1 cellular context compared by ENCODE assay signal in the genomic region with DNA sequence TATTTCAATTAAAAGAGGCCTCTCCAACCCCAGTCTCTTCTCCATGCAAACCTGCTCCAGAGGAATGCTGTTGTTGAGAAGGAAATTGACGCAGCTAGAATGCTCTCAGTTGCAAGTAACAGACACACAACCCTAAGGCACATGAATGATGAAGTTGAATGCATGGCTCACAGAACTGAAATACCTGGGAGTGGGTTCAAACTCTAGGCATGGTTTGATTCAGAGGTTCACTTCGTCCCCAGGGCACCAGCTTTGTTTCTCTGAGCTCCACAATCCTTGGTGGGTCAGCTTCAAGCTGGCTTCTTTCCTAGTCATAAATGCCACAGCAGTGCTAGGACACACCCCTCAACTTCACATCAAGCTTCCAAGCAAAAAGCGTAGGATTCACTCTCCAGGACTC.
TF ChIP-seq lines count a peak whose summit lies in the region.

No MANE protein-coding gene starts in this region.

TF ChIP-seq in K562, 482 proteins besides CTCF, POLR2A, EP300 and RAD21:
- TF ChIP-seq ZEB2 (IDR thresholded peaks at IDR 0.05) (no peak), SREBF1 (IDR thresholded peaks at IDR 0.05; ENCODE audit: borderline replicate concordance, low read depth, low read length) (no peak), ZNF12 (CRISPR knock-in tag; IDR thresholded peaks at IDR 0.05) (no peak), ILK (tag; IDR thresholded peaks at IDR 0.05; ENCODE audit: borderline replicate concordance, low read depth) (no peak), SIN3A (IDR thresholded peaks at IDR 0.05; ENCODE audit: borderline replicate concordance in 2 of 2, control insufficient read depth in 1 of 2, low read depth in 2 of 2, low read length in 2 of 2) (no peak), GABPA (tag; conservative IDR thresholded peaks at IDR 0.05; ENCODE audit: low read depth) (no peak), ZNF133 (CRISPR knock-in tag; IDR thresholded peaks at IDR 0.05) (no peak), PML (IDR thresholded peaks at IDR 0.05; ENCODE audit: low read length) (no peak), FOXJ3 (CRISPR knock-in tag; IDR thresholded peaks at IDR 0.05) (no peak), ZNF551 (CRISPR knock-in tag; IDR thresholded peaks at IDR 0.05) (no peak), ZNF24 (IDR thresholded peaks at IDR 0.05) (no peak)
- TF ChIP-seq, protein P1, sequence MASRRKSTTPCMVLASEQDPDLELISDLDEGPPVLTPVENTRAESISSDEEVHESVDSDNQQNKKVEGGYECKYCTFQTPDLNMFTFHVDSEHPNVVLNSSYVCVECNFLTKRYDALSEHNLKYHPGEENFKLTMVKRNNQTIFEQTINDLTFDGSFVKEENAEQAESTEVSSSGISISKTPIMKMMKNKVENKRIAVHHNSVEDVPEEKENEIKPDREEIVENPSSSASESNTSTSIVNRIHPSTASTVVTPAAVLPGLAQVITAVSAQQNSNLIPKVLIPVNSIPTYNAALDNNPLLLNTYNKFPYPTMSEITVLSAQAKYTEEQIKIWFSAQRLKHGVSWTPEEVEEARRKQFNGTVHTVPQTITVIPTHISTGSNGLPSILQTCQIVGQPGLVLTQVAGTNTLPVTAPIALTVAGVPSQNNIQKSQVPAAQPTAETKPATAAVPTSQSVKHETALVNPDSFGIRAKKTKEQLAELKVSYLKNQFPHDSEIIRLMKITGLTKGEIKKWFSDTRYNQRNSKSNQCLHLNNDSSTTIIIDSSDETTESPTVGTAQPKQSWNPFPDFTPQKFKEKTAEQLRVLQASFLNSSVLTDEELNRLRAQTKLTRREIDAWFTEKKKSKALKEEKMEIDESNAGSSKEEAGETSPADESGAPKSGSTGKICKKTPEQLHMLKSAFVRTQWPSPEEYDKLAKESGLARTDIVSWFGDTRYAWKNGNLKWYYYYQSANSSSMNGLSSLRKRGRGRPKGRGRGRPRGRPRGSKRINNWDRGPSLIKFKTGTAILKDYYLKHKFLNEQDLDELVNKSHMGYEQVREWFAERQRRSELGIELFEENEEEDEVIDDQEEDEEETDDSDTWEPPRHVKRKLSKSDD (conservative IDR thresholded peaks at IDR 0.05; ENCODE audit: low read length): no peak
- TF ChIP-seq, protein P2, sequence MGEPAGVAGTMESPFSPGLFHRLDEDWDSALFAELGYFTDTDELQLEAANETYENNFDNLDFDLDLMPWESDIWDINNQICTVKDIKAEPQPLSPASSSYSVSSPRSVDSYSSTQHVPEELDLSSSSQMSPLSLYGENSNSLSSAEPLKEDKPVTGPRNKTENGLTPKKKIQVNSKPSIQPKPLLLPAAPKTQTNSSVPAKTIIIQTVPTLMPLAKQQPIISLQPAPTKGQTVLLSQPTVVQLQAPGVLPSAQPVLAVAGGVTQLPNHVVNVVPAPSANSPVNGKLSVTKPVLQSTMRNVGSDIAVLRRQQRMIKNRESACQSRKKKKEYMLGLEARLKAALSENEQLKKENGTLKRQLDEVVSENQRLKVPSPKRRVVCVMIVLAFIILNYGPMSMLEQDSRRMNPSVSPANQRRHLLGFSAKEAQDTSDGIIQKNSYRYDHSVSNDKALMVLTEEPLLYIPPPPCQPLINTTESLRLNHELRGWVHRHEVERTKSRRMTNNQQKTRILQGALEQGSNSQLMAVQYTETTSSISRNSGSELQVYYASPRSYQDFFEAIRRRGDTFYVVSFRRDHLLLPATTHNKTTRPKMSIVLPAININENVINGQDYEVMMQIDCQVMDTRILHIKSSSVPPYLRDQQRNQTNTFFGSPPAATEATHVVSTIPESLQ (CRISPR knock-in tag; IDR thresholded peaks at IDR 0.05): no peak
- TF ChIP-seq, protein P3, sequence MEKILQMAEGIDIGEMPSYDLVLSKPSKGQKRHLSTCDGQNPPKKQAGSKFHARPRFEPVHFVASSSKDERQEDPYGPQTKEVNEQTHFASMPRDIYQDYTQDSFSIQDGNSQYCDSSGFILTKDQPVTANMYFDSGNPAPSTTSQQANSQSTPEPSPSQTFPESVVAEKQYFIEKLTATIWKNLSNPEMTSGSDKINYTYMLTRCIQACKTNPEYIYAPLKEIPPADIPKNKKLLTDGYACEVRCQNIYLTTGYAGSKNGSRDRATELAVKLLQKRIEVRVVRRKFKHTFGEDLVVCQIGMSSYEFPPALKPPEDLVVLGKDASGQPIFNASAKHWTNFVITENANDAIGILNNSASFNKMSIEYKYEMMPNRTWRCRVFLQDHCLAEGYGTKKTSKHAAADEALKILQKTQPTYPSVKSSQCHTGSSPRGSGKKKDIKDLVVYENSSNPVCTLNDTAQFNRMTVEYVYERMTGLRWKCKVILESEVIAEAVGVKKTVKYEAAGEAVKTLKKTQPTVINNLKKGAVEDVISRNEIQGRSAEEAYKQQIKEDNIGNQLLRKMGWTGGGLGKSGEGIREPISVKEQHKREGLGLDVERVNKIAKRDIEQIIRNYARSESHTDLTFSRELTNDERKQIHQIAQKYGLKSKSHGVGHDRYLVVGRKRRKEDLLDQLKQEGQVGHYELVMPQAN (IDR thresholded peaks at IDR 0.05; ENCODE audit: borderline replicate concordance): no peak
- TF ChIP-seq, protein P4, sequence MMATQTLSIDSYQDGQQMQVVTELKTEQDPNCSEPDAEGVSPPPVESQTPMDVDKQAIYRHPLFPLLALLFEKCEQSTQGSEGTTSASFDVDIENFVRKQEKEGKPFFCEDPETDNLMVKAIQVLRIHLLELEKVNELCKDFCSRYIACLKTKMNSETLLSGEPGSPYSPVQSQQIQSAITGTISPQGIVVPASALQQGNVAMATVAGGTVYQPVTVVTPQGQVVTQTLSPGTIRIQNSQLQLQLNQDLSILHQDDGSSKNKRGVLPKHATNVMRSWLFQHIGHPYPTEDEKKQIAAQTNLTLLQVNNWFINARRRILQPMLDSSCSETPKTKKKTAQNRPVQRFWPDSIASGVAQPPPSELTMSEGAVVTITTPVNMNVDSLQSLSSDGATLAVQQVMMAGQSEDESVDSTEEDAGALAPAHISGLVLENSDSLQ (IDR thresholded peaks at IDR 0.05): no peak
- TF ChIP-seq, protein P5, sequence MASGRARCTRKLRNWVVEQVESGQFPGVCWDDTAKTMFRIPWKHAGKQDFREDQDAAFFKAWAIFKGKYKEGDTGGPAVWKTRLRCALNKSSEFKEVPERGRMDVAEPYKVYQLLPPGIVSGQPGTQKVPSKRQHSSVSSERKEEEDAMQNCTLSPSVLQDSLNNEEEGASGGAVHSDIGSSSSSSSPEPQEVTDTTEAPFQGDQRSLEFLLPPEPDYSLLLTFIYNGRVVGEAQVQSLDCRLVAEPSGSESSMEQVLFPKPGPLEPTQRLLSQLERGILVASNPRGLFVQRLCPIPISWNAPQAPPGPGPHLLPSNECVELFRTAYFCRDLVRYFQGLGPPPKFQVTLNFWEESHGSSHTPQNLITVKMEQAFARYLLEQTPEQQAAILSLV (tag; IDR thresholded peaks at IDR 0.05): no peak
- TF ChIP-seq, protein P6, sequence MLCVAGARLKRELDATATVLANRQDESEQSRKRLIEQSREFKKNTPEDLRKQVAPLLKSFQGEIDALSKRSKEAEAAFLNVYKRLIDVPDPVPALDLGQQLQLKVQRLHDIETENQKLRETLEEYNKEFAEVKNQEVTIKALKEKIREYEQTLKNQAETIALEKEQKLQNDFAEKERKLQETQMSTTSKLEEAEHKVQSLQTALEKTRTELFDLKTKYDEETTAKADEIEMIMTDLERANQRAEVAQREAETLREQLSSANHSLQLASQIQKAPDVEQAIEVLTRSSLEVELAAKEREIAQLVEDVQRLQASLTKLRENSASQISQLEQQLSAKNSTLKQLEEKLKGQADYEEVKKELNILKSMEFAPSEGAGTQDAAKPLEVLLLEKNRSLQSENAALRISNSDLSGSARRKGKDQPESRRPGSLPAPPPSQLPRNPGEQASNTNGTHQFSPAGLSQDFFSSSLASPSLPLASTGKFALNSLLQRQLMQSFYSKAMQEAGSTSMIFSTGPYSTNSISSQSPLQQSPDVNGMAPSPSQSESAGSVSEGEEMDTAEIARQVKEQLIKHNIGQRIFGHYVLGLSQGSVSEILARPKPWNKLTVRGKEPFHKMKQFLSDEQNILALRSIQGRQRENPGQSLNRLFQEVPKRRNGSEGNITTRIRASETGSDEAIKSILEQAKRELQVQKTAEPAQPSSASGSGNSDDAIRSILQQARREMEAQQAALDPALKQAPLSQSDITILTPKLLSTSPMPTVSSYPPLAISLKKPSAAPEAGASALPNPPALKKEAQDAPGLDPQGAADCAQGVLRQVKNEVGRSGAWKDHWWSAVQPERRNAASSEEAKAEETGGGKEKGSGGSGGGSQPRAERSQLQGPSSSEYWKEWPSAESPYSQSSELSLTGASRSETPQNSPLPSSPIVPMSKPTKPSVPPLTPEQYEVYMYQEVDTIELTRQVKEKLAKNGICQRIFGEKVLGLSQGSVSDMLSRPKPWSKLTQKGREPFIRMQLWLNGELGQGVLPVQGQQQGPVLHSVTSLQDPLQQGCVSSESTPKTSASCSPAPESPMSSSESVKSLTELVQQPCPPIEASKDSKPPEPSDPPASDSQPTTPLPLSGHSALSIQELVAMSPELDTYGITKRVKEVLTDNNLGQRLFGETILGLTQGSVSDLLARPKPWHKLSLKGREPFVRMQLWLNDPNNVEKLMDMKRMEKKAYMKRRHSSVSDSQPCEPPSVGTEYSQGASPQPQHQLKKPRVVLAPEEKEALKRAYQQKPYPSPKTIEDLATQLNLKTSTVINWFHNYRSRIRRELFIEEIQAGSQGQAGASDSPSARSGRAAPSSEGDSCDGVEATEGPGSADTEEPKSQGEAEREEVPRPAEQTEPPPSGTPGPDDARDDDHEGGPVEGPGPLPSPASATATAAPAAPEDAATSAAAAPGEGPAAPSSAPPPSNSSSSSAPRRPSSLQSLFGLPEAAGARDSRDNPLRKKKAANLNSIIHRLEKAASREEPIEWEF (CRISPR knock-in tag; IDR thresholded peaks at IDR 0.05): no peak
- TF ChIP-seq, protein P7, sequence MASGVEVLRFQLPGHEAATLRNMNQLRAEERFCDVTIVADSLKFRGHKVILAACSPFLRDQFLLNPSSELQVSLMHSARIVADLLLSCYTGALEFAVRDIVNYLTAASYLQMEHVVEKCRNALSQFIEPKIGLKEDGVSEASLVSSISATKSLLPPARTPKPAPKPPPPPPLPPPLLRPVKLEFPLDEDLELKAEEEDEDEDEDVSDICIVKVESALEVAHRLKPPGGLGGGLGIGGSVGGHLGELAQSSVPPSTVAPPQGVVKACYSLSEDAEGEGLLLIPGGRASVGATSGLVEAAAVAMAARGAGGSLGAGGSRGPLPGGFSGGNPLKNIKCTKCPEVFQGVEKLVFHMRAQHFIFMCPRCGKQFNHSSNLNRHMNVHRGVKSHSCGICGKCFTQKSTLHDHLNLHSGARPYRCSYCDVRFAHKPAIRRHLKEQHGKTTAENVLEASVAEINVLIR (CRISPR knock-in tag; IDR thresholded peaks at IDR 0.05): no peak
- TF ChIP-seq, protein P8, sequence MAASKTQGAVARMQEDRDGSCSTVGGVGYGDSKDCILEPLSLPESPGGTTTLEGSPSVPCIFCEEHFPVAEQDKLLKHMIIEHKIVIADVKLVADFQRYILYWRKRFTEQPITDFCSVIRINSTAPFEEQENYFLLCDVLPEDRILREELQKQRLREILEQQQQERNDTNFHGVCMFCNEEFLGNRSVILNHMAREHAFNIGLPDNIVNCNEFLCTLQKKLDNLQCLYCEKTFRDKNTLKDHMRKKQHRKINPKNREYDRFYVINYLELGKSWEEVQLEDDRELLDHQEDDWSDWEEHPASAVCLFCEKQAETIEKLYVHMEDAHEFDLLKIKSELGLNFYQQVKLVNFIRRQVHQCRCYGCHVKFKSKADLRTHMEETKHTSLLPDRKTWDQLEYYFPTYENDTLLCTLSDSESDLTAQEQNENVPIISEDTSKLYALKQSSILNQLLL (CRISPR knock-in tag; IDR thresholded peaks at IDR 0.05; ENCODE audit: borderline replicate concordance): no peak
